19 cellular contexts compared by ENCODE assay signal in genomic region chr11:82975882-82976281, GRCh38.
DNase-seq lines count a peak whose midpoint lies in the region; ATAC-seq and TF ChIP-seq lines count a peak whose summit lies in the region.
"Had no signal": no experiment of that assay in that cellular context is flagged by ENCODE, and none has a peak within 500 bp of the region (broad histone marks: within the 10 kb centered on the region; RNA-seq: fewer than 3 reads in every experiment).

No MANE protein-coding gene starts in this region.

- peak overlapping the region; percentile 3; the same call in 1 of the 2 replicates for H3K27ac ChIP-seq in OCI-LY3 (ENCODE audit: low read length)
- H3K27ac ChIP-seq in prostate gland = no peak overlapping the region
- H3K27ac ChIP-seq: 22Rv1, KMS-11 had no signal

- no peak overlapping the region for H3K4me3 Mint-ChIP-seq in activated naive CD8-positive, alpha-beta T cell
- no peak overlapping the region for H3K4me3 Mint-ChIP-seq in activated naive CD8-positive, alpha-beta T cell treated with anti-CD3 and anti-CD28 coated beads, Interleukin-2, amount 50 U/mL, for 24 hours
- peak overlapping the region in 1 of 5 donors; percentile 12 for H3K4me3 Mint-ChIP-seq in immature natural killer cell
- no peak overlapping the region for H3K4me3 Mint-ChIP-seq in stimulated activated naive B cell treated with anti-CD40 and anti-IgM and Interleukin-4, amounts not matched to agents 10 μg/mL and 1 μg/mL and 100 μg/mL, for 72 hours
- H3K4me3 Mint-ChIP-seq: CD14-positive monocyte had no signal

- H3K9ac ChIP-seq in OCI-LY3 (ENCODE audit: low read length) = no peak overlapping the region
- H3K9ac ChIP-seq: KMS-11 had no signal

- DNase-seq in activated naive CD8-positive, alpha-beta T cell treated with anti-CD3 and anti-CD28 coated beads, Interleukin-2, amount 50 U/mL, for 24 hours = no peak
- no peak for DNase-seq in immature natural killer cell
- no peak for DNase-seq in stimulated activated naive B cell treated with anti-CD40 and anti-IgM and Interleukin-4, amounts not matched to agents 10 μg/mL and 1 μg/mL and 100 μg/mL, for 72 hours
- DNase-seq in KBM-7 = no peak
- DNase-seq in AG20443 (ENCODE audit: low spot score) = no peak
- no peak for DNase-seq in prostate gland (ENCODE audit: low spot score)
- DNase-seq: ACHN, DMS53, GOT3, MV-4-11, NCI-H1105 treated with DMSO at 0.1 percent for 48 hours, NCI-H2081 treated with DMSO at 0.1 percent for 48 hours, NCI-H446 treated with DMSO at 0.1 percent for 48 hours had no signal

- H3K27me3 Mint-ChIP-seq in activated naive CD8-positive, alpha-beta T cell = no peaks in the 10 kb centered on the region
- H3K27me3 Mint-ChIP-seq in activated naive CD8-positive, alpha-beta T cell treated with anti-CD3 and anti-CD28 coated beads, Interleukin-2, amount 50 U/mL, for 24 hours = no peaks in the 10 kb centered on the region
- H3K27me3 Mint-ChIP-seq in immature natural killer cell (ENCODE audit: low read depth in 3 of 3) = peaks cover 0 to 5% (median 0%) of the 10 kb centered on the region in 3 donors
- no peaks in the 10 kb centered on the region for H3K27me3 Mint-ChIP-seq in stimulated activated naive B cell treated with anti-CD40 and anti-IgM and Interleukin-4, amounts not matched to agents 10 μg/mL and 1 μg/mL and 100 μg/mL, for 72 hours

- H2AFZ ChIP-seq in OCI-LY3 (ENCODE audit: low read depth, low read length) = no peak overlapping the region

- H3K79me2 ChIP-seq in OCI-LY3 (ENCODE audit: low read length) = peaks cover 87% of the 10 kb centered on the region

- no peaks in the 10 kb centered on the region for H3K27me3 ChIP-seq in OCI-LY3 (ENCODE audit: low read depth, low read length)
- H3K27me3 ChIP-seq in prostate gland (replicated peaks; ENCODE audit: insufficient read depth) = no peaks in the 10 kb centered on the region

- TF ChIP-seq POLR2A in prostate gland (IDR thresholded peaks at IDR 0.05) = no peak

- H3K9me3 ChIP-seq in OCI-LY3 (ENCODE audit: insufficient read depth, low read length) (no peaks in the 10 kb centered on the region), prostate gland (no peaks in the 10 kb centered on the region)

- peaks cover 3% of the 10 kb centered on the region for H3K36me3 Mint-ChIP-seq in activated naive CD8-positive, alpha-beta T cell
- H3K36me3 Mint-ChIP-seq in activated naive CD8-positive, alpha-beta T cell treated with anti-CD3 and anti-CD28 coated beads, Interleukin-2, amount 50 U/mL, for 24 hours (ENCODE audit: low read depth) = peaks cover 13% of the 10 kb centered on the region
- peaks cover 0 to 6% (median 6%) of the 10 kb centered on the region in 3 donors for H3K36me3 Mint-ChIP-seq in immature natural killer cell
- H3K36me3 Mint-ChIP-seq in stimulated activated naive B cell treated with anti-CD40 and anti-IgM and Interleukin-4, amounts not matched to agents 10 μg/mL and 1 μg/mL and 100 μg/mL, for 72 hours = peaks cover 23 to 34% of the 10 kb centered on the region in 2 donors
- H3K36me3 Mint-ChIP-seq: CD14-positive monocyte had no signal

- H3K4me1 Mint-ChIP-seq in activated naive CD8-positive, alpha-beta T cell (ENCODE audit: low read depth) = peaks cover 77% of the 10 kb centered on the region
- H3K4me1 Mint-ChIP-seq in activated naive CD8-positive, alpha-beta T cell treated with anti-CD3 and anti-CD28 coated beads, Interleukin-2, amount 50 U/mL, for 24 hours = peaks cover 71% of the 10 kb centered on the region
- peaks cover 33 to 43% of the 10 kb centered on the region in 2 donors for H3K4me1 Mint-ChIP-seq in immature natural killer cell
- H3K4me1 Mint-ChIP-seq in stimulated activated naive B cell treated with anti-CD40 and anti-IgM and Interleukin-4, amounts not matched to agents 10 μg/mL and 1 μg/mL and 100 μg/mL, for 72 hours = peaks cover 35 to 91% of the 10 kb centered on the region in 2 donors

- H4K20me1 ChIP-seq in OCI-LY3 (ENCODE audit: insufficient read depth, low read length) = peaks cover 16% of the 10 kb centered on the region

- no peak for TF ChIP-seq CTCF in OCI-LY3 (IDR thresholded peaks at IDR 0.05; ENCODE audit: low read depth, low read length)
- no peak for TF ChIP-seq CTCF in prostate gland (IDR thresholded peaks at IDR 0.05)

- in situ Hi-C loops in KBM-7 (cut with MboI; ENCODE audit: low pct_unique_long_range_greater_than_20kb, low sequenced_read_pairs) = no loop called here

- peaks cover 52% of the 10 kb centered on the region for H3K36me3 ChIP-seq in OCI-LY3 (replicated peaks; ENCODE audit: low read depth, low read length)
- no peaks in the 10 kb centered on the region for H3K36me3 ChIP-seq in prostate gland

- intact Hi-C loops in prostate gland (cut with DNase I) = no loop called here

- peak overlapping the region; percentile 24 for H3K27ac Mint-ChIP-seq in activated naive CD8-positive, alpha-beta T cell
- no peak overlapping the region for H3K27ac Mint-ChIP-seq in activated naive CD8-positive, alpha-beta T cell treated with anti-CD3 and anti-CD28 coated beads, Interleukin-2, amount 50 U/mL, for 24 hours
- peak overlapping the region in 4 of 6 donors; percentile 12 to 84 (median 44) for H3K27ac Mint-ChIP-seq in immature natural killer cell
- H3K27ac Mint-ChIP-seq in stimulated activated naive B cell treated with anti-CD40 and anti-IgM and Interleukin-4, amounts not matched to agents 10 μg/mL and 1 μg/mL and 100 μg/mL, for 72 hours = peak overlapping the region; percentile 38
- H3K27ac Mint-ChIP-seq: CD14-positive monocyte had no signal

- H3K4me1 ChIP-seq in OCI-LY3 (ENCODE audit: low read length) (peaks cover 84% of the 10 kb centered on the region), prostate gland (replicated peaks) (no peaks in the 10 kb centered on the region)

- no peaks in the 10 kb centered on the region for H3K9me3 Mint-ChIP-seq in activated naive CD8-positive, alpha-beta T cell (ENCODE audit: low read depth)
- no peaks in the 10 kb centered on the region for H3K9me3 Mint-ChIP-seq in activated naive CD8-positive, alpha-beta T cell treated with anti-CD3 and anti-CD28 coated beads, Interleukin-2, amount 50 U/mL, for 24 hours
- H3K9me3 Mint-ChIP-seq in immature natural killer cell = no peaks in the 10 kb centered on the region
- H3K9me3 Mint-ChIP-seq in stimulated activated naive B cell treated with anti-CD40 and anti-IgM and Interleukin-4, amounts not matched to agents 10 μg/mL and 1 μg/mL and 100 μg/mL, for 72 hours = peaks cover 0 to 5% of the 10 kb centered on the region in 2 donors

- ATAC-seq in activated naive CD8-positive, alpha-beta T cell treated with anti-CD3 and anti-CD28 coated beads, Interleukin-2, amount 50 U/mL, for 24 hours = no peak
- ATAC-seq in stimulated activated naive B cell treated with anti-CD40 and anti-IgM and Interleukin-4, amounts not matched to agents 10 μg/mL and 1 μg/mL and 100 μg/mL, for 72 hours (replicated peaks) = no peak
- ATAC-seq: SK-N-SH treated with all-trans-retinoic acid at 6 μM for 48 hours had no signal

- no peak overlapping the region for H3K4me3 ChIP-seq in OCI-LY3 (ENCODE audit: low read length)
- no peak overlapping the region for H3K4me3 ChIP-seq in prostate gland

- H3K4me2 ChIP-seq in OCI-LY3 (ENCODE audit: low read length) = no peak overlapping the region
- H3K4me2 ChIP-seq: KMS-11 had no signal
